ENCODE assay signal across 27 cellular contexts in genomic region chr6:113693866-113694265, GRCh38.
DNase-seq lines count a peak whose midpoint lies in the region; ATAC-seq, FAIRE-seq and TF ChIP-seq lines count a peak whose summit lies in the region.
"Had no signal": no experiment of that assay in that cellular context is flagged by ENCODE, and none has a peak within 500 bp of the region (broad histone marks: within the 10 kb centered on the region; RNA-seq: fewer than 3 reads in every experiment).

No MANE protein-coding gene starts in this region.

- FAIRE-seq in A549 (lab: Jason Lieb, UNC) (no peak), astrocyte (lab: Jason Lieb, UNC) (no peak), keratinocyte (lab: Jason Lieb, UNC) (no peak)
- FAIRE-seq: D721Med had no signal

- no peak overlapping the region for H2AFZ ChIP-seq in astrocyte (ENCODE audit: low read depth, low read length)
- H2AFZ ChIP-seq in keratinocyte (ENCODE audit: control insufficient read depth, low read length) = no peak overlapping the region

- no peak for TF ChIP-seq RAD21 in A549 (conservative IDR thresholded peaks at IDR 0.05 in 1 of 2, IDR thresholded peaks at IDR 0.05 in 1 of 2)

- H3K4me3 ChIP-seq in A549 (no peak overlapping the region), astrocyte (ENCODE audit: insufficient read depth, low read depth, low read length) (no peak overlapping the region), keratinocyte (ENCODE audit: control insufficient read depth in 2 of 3, extremely low read depth in 1 of 3, insufficient read depth in 2 of 3, low read depth in 1 of 3, low read length in 3 of 3) (no peak overlapping the region)
- H3K4me3 ChIP-seq in CD4-positive, alpha-beta memory T cell (ENCODE audit: low read length in 2 of 2) = no peak overlapping the region
- H3K4me3 ChIP-seq: BLaER1 treated with 17β-estradiol and CSF1 and Interleukin-3, amounts not matched to agents 10 nM and 100 nM; colonic mucosa; ovary; right atrium auricular region; stomach; transverse colon had no signal

- H3K4me1 Mint-ChIP-seq in HFFc6 (ENCODE audit: low read depth) (peaks cover 59% of the 10 kb centered on the region), astrocyte (ENCODE audit: low read depth, unreplicated experiment) (peaks cover 28% of the 10 kb centered on the region)
- H3K4me1 Mint-ChIP-seq in CD4-positive, alpha-beta memory T cell = no peaks in the 10 kb centered on the region

- H3K9me3 ChIP-seq in A549 (no peaks in the 10 kb centered on the region), astrocyte (ENCODE audit: insufficient read depth, low read depth, low read length) (no peaks in the 10 kb centered on the region), keratinocyte (ENCODE audit: control insufficient read depth, low read depth, low read length) (no peaks in the 10 kb centered on the region)
- no peaks in the 10 kb centered on the region for H3K9me3 ChIP-seq in CD4-positive, alpha-beta memory T cell (ENCODE audit: control insufficient read depth in 1 of 2, low read length in 2 of 2)
- H3K9me3 ChIP-seq: BLaER1 treated with 17β-estradiol and CSF1 and Interleukin-3, amounts not matched to agents 10 nM and 100 nM; colonic mucosa; ovary; right atrium auricular region; stomach; transverse colon had no signal

- DNase-seq in A549 (ENCODE audit: low read depth in 1 of 2, low spot score in 1 of 2) (peak; percentile 14 to 44), HFFc6 (no peak), astrocyte (ENCODE audit: low read depth) (no peak), keratinocyte (ENCODE audit: low read depth, low spot score) (no peak), middle frontal gyrus (ENCODE audit: extremely low spot score, low spot score) (no peak)
- no peak for DNase-seq in CD4-positive, alpha-beta memory T cell
- DNase-seq: activated B cell treated with CpG ODN at 0.5 μM for 24 hours; activated CD4-positive, alpha-beta T cell treated with anti-CD3 and anti-CD28 coated beads, Interleukin-2, amount 50 U/mL, for 4 hours; activated gamma-delta T cell; brain microvascular endothelial cell; colonic mucosa; glutamatergic neuron; H9; KG1; naive thymus-derived CD4-positive, alpha-beta T cell; NCI-H1048; NCI-H510A treated with DMSO at 0.1 percent for 48 hours; ovary; stimulated activated CD4-positive, alpha-beta T cell treated with anti-CD3 and anti-CD28 coated beads, Interleukin-12 subunit alpha, Interleukin-12 subunit beta, amount 100 ng/mL, for 4 hours; stomach; T-helper 9 cell; transverse colon had no signal

- H3K4me1 ChIP-seq in A549 (peaks cover 59% of the 10 kb centered on the region), astrocyte (ENCODE audit: insufficient read depth, low read length) (peaks cover 31% of the 10 kb centered on the region), keratinocyte (ENCODE audit: control insufficient read depth, extremely low read depth, insufficient read depth, low read length) (peaks cover 34% of the 10 kb centered on the region)
- H3K4me1 ChIP-seq in CD4-positive, alpha-beta memory T cell (ENCODE audit: insufficient read depth, low read length) = no peaks in the 10 kb centered on the region
- H3K4me1 ChIP-seq: colonic mucosa, right atrium auricular region had no signal

- H3K27ac ChIP-seq in A549 (peak overlapping the region; percentile 45 to 77; a peak in 5 of 6 replicates), astrocyte (ENCODE audit: low read depth, low read length) (peak overlapping the region; percentile 74), keratinocyte (ENCODE audit: control insufficient read depth, insufficient read depth, low read length) (peak overlapping the region; percentile 36)
- no peak overlapping the region for H3K27ac ChIP-seq in CD4-positive, alpha-beta memory T cell (ENCODE audit: low read depth, low read length)
- H3K27ac ChIP-seq: BLaER1 treated with 17β-estradiol and CSF1 and Interleukin-3, amounts not matched to agents 10 nM and 100 nM; brain microvascular endothelial cell; colonic mucosa; ovary; right atrium auricular region; stomach; transverse colon had no signal

- 77% methylated on average over 1 of the region's 1 CpG for WGBS in A549 (ENCODE audit: missing lambda C conversion rate)

- H3K36me3 Mint-ChIP-seq in HFFc6 (ENCODE audit: low read depth) (no peaks in the 10 kb centered on the region), astrocyte (ENCODE audit: low read depth, unreplicated experiment) (no peaks in the 10 kb centered on the region)
- H3K36me3 Mint-ChIP-seq in CD4-positive, alpha-beta memory T cell = no peaks in the 10 kb centered on the region
- H3K36me3 Mint-ChIP-seq: naive thymus-derived CD4-positive, alpha-beta T cell had no signal

- H3K27me3 Mint-ChIP-seq in HFFc6 (ENCODE audit: insufficient read depth) (peaks cover 5% of the 10 kb centered on the region), astrocyte (ENCODE audit: low read depth, unreplicated experiment) (no peaks in the 10 kb centered on the region)
- no peaks in the 10 kb centered on the region for H3K27me3 Mint-ChIP-seq in CD4-positive, alpha-beta memory T cell
- H3K27me3 Mint-ChIP-seq: activated B cell treated with CpG ODN at 0.5 μM for 24 hours; naive thymus-derived CD4-positive, alpha-beta T cell had no signal

- intact Hi-C loops in CD4-positive, alpha-beta memory T cell (cut with micrococcal nuclease) = no loop called here

- no peaks in the 10 kb centered on the region for H3K79me2 ChIP-seq in astrocyte (ENCODE audit: insufficient read depth, low read length)
- no peaks in the 10 kb centered on the region for H3K79me2 ChIP-seq in keratinocyte (ENCODE audit: control insufficient read depth, insufficient read depth, low read length)

- H3K9me3 Mint-ChIP-seq in HFFc6 (no peaks in the 10 kb centered on the region), astrocyte (ENCODE audit: unreplicated experiment) (no peaks in the 10 kb centered on the region)
- H3K9me3 Mint-ChIP-seq in CD4-positive, alpha-beta memory T cell = peaks cover 0 to 3% (median 0%) of the 10 kb centered on the region in 8 donors
- H3K9me3 Mint-ChIP-seq: H9 had no signal

- dilution Hi-C loops in keratinocyte (cut with MboI; ENCODE audit: extremely low pct_ligation_motif_present, low sequenced_read_pairs) = no loop called here

- peak overlapping the region; percentile 69 for H3K4me2 ChIP-seq in A549
- no peak overlapping the region for H3K4me2 ChIP-seq in astrocyte (ENCODE audit: low read length)
- no peak overlapping the region for H3K4me2 ChIP-seq in keratinocyte (ENCODE audit: control insufficient read depth, extremely low read depth, insufficient read depth, low read depth, low read length)

- POLR2A ChIA-PET in A549 (lab: Yijun Ruan, JAX) = interaction anchor here (1.4 kb wide), 1 partner anchor 165 kb away, joined by 5 read pairs; no protein-coding TSS in a partner anchor
- POLR2A ChIA-PET in CD4-positive, alpha-beta memory T cell (lab: Charles Lee; ENCODE audit: partially characterized antibody) = no interaction called here

- H3K27me3 ChIP-seq in astrocyte (ENCODE audit: insufficient read depth, low read length) (peaks cover 3% of the 10 kb centered on the region), keratinocyte (ENCODE audit: control insufficient read depth, extremely low read depth, insufficient read depth, low read length) (no peaks in the 10 kb centered on the region)
- H3K27me3 ChIP-seq in CD4-positive, alpha-beta memory T cell (ENCODE audit: insufficient read depth, low read length) = no peaks in the 10 kb centered on the region
- H3K27me3 ChIP-seq: BLaER1 treated with 17β-estradiol and CSF1 and Interleukin-3, amounts not matched to agents 10 nM and 100 nM; brain microvascular endothelial cell; colonic mucosa; ovary; right atrium auricular region; stomach; transverse colon had no signal

- H4K20me1 ChIP-seq in astrocyte (ENCODE audit: insufficient read depth, low read length) (no peaks in the 10 kb centered on the region), keratinocyte (ENCODE audit: control insufficient read depth, extremely low read depth, insufficient read depth, low read length) (no peaks in the 10 kb centered on the region)
- H4K20me1 ChIP-seq: BLaER1 treated with 17β-estradiol and CSF1 and Interleukin-3, amounts not matched to agents 10 nM and 100 nM had no signal

- TF ChIP-seq POLR2A in A549 (IDR thresholded peaks at IDR 0.05; ENCODE audit: low read length) = no peak

- CTCF ChIA-PET in A549 (lab: Yijun Ruan, JAX) = no interaction called here
- CTCF ChIA-PET in CD4-positive, alpha-beta memory T cell (lab: Charles Lee; ENCODE audit: partially characterized antibody) = no interaction called here

- H3K9me1 ChIP-seq in keratinocyte (ENCODE audit: control insufficient read depth, extremely low read depth, insufficient read depth, low read length) = no peaks in the 10 kb centered on the region

- ATAC-seq in A549 = peak; percentile 56 to 79
- no peak for ATAC-seq in GM18520 (IDR thresholded peaks at IDR 0.05; ENCODE audit: unreplicated experiment)
- no peak for ATAC-seq in HG02852 (IDR thresholded peaks at IDR 0.05; ENCODE audit: unreplicated experiment)
- ATAC-seq: naive thymus-derived CD4-positive, alpha-beta T cell had no signal

- H3K27ac Mint-ChIP-seq in HFFc6 = 0 out of 2 replicates have a peak overlapping the region, but pooled peaks have one; percentile 32
- peak overlapping the region; percentile 48 for H3K27ac Mint-ChIP-seq in astrocyte (ENCODE audit: unreplicated experiment)
- no peak overlapping the region for H3K27ac Mint-ChIP-seq in CD4-positive, alpha-beta memory T cell
- H3K27ac Mint-ChIP-seq: activated B cell treated with CpG ODN at 0.5 μM for 24 hours; H9; naive thymus-derived CD4-positive, alpha-beta T cell had no signal

- no peak for TF ChIP-seq CTCF in A549 (IDR thresholded peaks at IDR 0.05)
- no peak for TF ChIP-seq CTCF in HFFc6 (IDR thresholded peaks at IDR 0.05)
- TF ChIP-seq CTCF in astrocyte (IDR thresholded peaks at IDR 0.05; ENCODE audit: insufficient read depth, low read depth, low read length) = no peak
- no peak for TF ChIP-seq CTCF in keratinocyte (optimal IDR thresholded peaks at IDR 0.05 in 1 of 3, IDR thresholded peaks at IDR 0.05 in 1 of 3, conservative IDR thresholded peaks at IDR 0.05 in 1 of 3; ENCODE audit: extremely low read depth in 1 of 3, insufficient read depth in 2 of 3, low read length in 3 of 3)

- H3K36me3 ChIP-seq in astrocyte (ENCODE audit: insufficient read depth, low read length) = no peaks in the 10 kb centered on the region
- no peaks in the 10 kb centered on the region for H3K36me3 ChIP-seq in keratinocyte (ENCODE audit: control insufficient read depth in 2 of 2, extremely low read depth in 1 of 2, insufficient read depth in 2 of 2, low read length in 2 of 2)
- H3K36me3 ChIP-seq in CD4-positive, alpha-beta memory T cell (ENCODE audit: insufficient read depth, low read length) = no peaks in the 10 kb centered on the region
- H3K36me3 ChIP-seq: BLaER1 treated with 17β-estradiol and CSF1 and Interleukin-3, amounts not matched to agents 10 nM and 100 nM; brain microvascular endothelial cell; colonic mucosa; ovary; right atrium auricular region; stomach; transverse colon had no signal

- H3K9ac ChIP-seq in astrocyte (ENCODE audit: low read length) (no peak overlapping the region), keratinocyte (ENCODE audit: control insufficient read depth, extremely low read depth, insufficient read depth, low read length) (no peak overlapping the region)
- H3K9ac ChIP-seq: BLaER1 treated with 17β-estradiol and CSF1 and Interleukin-3, amounts not matched to agents 10 nM and 100 nM had no signal

- H3K4me3 Mint-ChIP-seq in HFFc6 (no peak overlapping the region), astrocyte (ENCODE audit: unreplicated experiment) (no peak overlapping the region)
- no peak overlapping the region for H3K4me3 Mint-ChIP-seq in CD4-positive, alpha-beta memory T cell
- H3K4me3 Mint-ChIP-seq: activated B cell treated with CpG ODN at 0.5 μM for 24 hours; H9; naive thymus-derived CD4-positive, alpha-beta T cell had no signal

- no peak for TF ChIP-seq EP300 in A549 (IDR thresholded peaks at IDR 0.05)

Comparison
In these comparisons a context has a peak if more than half of its experiments do, and no peak if none do; other contexts are left out.
1. ATAC-seq: peak in A549 (2 of 2); none in GM18520 (single experiment) and HG02852 (single experiment).
2. DNase-seq: peak in A549 (2 of 2); none in HFFc6 (single experiment), astrocyte (single experiment), keratinocyte (single experiment), middle frontal gyrus (single experiment) and CD4-positive, alpha-beta memory T cell (0 of 5).
3. H3K27ac Mint-ChIP-seq: peak in HFFc6 (single experiment) and astrocyte (single experiment); none in CD4-positive, alpha-beta memory T cell (0 of 7).